Comparison of ENCODE assay signal across 8 cellular contexts in the genomic region with DNA sequence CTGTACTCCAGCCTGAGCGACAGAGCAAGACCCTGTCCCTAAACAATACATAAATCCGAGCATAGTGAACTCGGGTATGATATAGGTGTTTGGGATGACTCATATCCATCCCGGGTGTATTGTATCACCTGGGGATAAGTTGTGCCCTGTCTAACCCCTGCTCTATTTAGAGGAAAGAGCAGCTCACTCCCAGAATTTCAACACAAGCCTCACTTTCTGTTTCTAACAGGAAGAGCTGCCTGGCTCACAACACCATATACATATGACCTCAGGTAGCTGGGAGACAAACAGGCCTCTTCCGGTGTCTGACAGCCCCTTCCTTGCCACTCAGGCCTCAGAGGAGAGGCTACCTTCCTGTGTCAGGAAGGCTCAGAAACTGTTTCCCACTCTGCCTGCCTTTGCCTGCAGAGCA. TPM values are rescaled to one million over a fixed set of nuclear protein-coding genes. Genes with fewer than 3 reads are reported as not detected.
A peak's percentile ranks its signal among the peaks of the same experiment; 100 is the strongest.
DNase-seq lines count a peak whose midpoint lies in the region; ATAC-seq and TF ChIP-seq lines count a peak whose summit lies in the region.

No MANE protein-coding gene starts in this region.

- TF ChIP-seq CTCF in upper lobe of right lung (IDR thresholded peaks at IDR 0.05) = no peak

- peaks cover 43% of the 10 kb centered on the region for H3K4me1 ChIP-seq in upper lobe of right lung

- DNase-seq in SIG-M5 treated with dmso at 0.1 percent for 504 hours (lab: John Stamatoyannopoulos, UW; ENCODE audit: unreplicated experiment) (peak; percentile 32), SIG-M5 (lab: John Stamatoyannopoulos, UW) (no peak), HuH-7 (ENCODE audit: low spot score) (peak; percentile 61), left lobe of liver (ENCODE audit: low spot score) (no peak), upper lobe of right lung (no peak), SK-N-DZ (ENCODE audit: low spot score) (no peak)
- peak; percentile 34 for DNase-seq in activated effector memory CD4-positive, alpha-beta T cell treated with Interleukin-2 at 50 U/mL for 16 hours

- no peak overlapping the region for H3K4me3 ChIP-seq in upper lobe of right lung

- intact Hi-C loops in upper lobe of right lung (cut with DNase I) = no loop called here

- H3K36me3 ChIP-seq in upper lobe of right lung = no peaks in the 10 kb centered on the region

- peak overlapping the region; percentile 67 for H3K27ac ChIP-seq in upper lobe of right lung

- H3K9me3 ChIP-seq in upper lobe of right lung = no peaks in the 10 kb centered on the region

- ATAC-seq in left lobe of liver = peak; percentile 72
- ATAC-seq in upper lobe of right lung = peak; percentile 59
- ATAC-seq in GM18909 (IDR thresholded peaks at IDR 0.05; ENCODE audit: poor library complexity, unreplicated experiment) = no peak

- no peaks in the 10 kb centered on the region for H3K27me3 ChIP-seq in upper lobe of right lung

RNA-seq across cellular contexts. Expression of a gene that starts 9.9 kb away (rescaled TPM):
- total RNA-seq in left lobe of liver (9.5 TPM), upper lobe of right lung (37.4 TPM)
- polyA plus RNA-seq in SK-N-DZ (2014; cell fraction: cytosol; rRNA removed) = 18.6 and 22.6 TPM in 2 replicates
- 13.5 and 26.1 TPM in 2 replicates for polyA plus RNA-seq in SK-N-DZ (2014; cell fraction: nucleus; rRNA removed)

RNA-seq across cellular contexts. Expression of a gene that starts 47.0 kb away (rescaled TPM):
- total RNA-seq in left lobe of liver (136 TPM), upper lobe of right lung (369 TPM)
- 671 and 689 TPM in 2 replicates for polyA plus RNA-seq in SK-N-DZ (2014; cell fraction: cytosol; rRNA removed)
- polyA plus RNA-seq in SK-N-DZ (2014; cell fraction: nucleus; rRNA removed) = 284 and 309 TPM in 2 replicates

RNA-seq across cellular contexts. Expression of a gene that starts 52.1 kb away (rescaled TPM):
- total RNA-seq in left lobe of liver = 9.7 TPM
- total RNA-seq in upper lobe of right lung = 18.2 TPM
- 54.2 and 55.4 TPM in 2 replicates for polyA plus RNA-seq in SK-N-DZ (2014; cell fraction: cytosol; rRNA removed)
- polyA plus RNA-seq in SK-N-DZ (2014; cell fraction: nucleus; rRNA removed) = 57.4 and 105 TPM in 2 replicates

RNA-seq across cellular contexts. Expression of a gene that starts 57.2 kb away (rescaled TPM):
- total RNA-seq in left lobe of liver (0.25 TPM), upper lobe of right lung (not detected)
- polyA plus RNA-seq in SK-N-DZ (2014; cell fraction: cytosol; rRNA removed) = 1.5 and 3.6 TPM in 2 replicates
- 0.72 and 1.1 TPM in 2 replicates for polyA plus RNA-seq in SK-N-DZ (2014; cell fraction: nucleus; rRNA removed)

RNA-seq across cellular contexts. Expression of a gene that starts 57.3 kb away (rescaled TPM):
- total RNA-seq in left lobe of liver (64.2 TPM), upper lobe of right lung (49.0 TPM)
- polyA plus RNA-seq in SK-N-DZ (2014; cell fraction: cytosol; rRNA removed) = 66.7 and 87.1 TPM in 2 replicates
- polyA plus RNA-seq in SK-N-DZ (2014; cell fraction: nucleus; rRNA removed) = 71.7 and 106 TPM in 2 replicates

Comparison
In these comparisons a context has a peak if more than half of its experiments do, and no peak if none do; other contexts are left out.
1. DNase-seq: peak in SIG-M5 treated with dmso at 0.1 percent for 504 hours (single experiment), HuH-7 (single experiment) and activated effector memory CD4-positive, alpha-beta T cell treated with Interleukin-2 at 50 U/mL for 16 hours (single experiment); none in SIG-M5 (single experiment), left lobe of liver (single experiment), upper lobe of right lung (single experiment) and SK-N-DZ (single experiment).